10 cellular contexts compared by ENCODE assay signal in the genomic region with DNA sequence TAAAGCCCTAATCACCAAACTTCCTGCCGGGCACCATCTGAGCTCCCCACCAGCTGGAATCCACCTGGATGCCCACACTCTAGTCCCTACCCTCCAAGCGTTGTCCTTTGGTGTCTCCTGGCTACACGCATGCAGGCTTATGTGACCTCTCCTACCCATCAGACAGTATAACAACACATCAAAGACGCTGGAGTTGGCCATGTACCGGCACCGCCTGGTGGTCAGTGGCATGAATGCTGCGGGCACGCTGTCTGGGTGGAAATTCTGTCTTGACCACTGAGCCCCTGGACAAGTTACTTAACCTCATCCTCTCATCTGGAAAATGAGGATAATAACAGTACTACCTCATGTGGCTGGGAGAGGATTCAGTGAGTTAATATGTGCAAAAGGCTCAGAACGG. TPM values are rescaled to one million over a fixed set of nuclear protein-coding genes. Genes with fewer than 3 reads are reported as not detected.
DNase-seq lines count a peak whose midpoint lies in the region; ATAC-seq and TF ChIP-seq lines count a peak whose summit lies in the region.
"Had no signal": no experiment of that assay in that cellular context is flagged by ENCODE, and none has a peak within 500 bp of the region (broad histone marks: within the 10 kb centered on the region; RNA-seq: fewer than 3 reads in every experiment).

No MANE protein-coding gene starts in this region.

- no peaks in the 10 kb centered on the region for H3K9me2 ChIP-seq in PC-3 (replicated peaks; ENCODE audit: low read length)

- H3K9ac ChIP-seq in PC-3 (ENCODE audit: low read length), result no peak overlapping the region

- intact Hi-C loops in PC-3 (cut with micrococcal nuclease), result no loop called here
- intact Hi-C loops in ovary (cut with DNase I), result no loop called here

- H3K4me3 ChIP-seq in PC-3 (ENCODE audit: low read length), result no peak overlapping the region
- H3K4me3 ChIP-seq in suprapubic skin, result no peak overlapping the region
- no peak overlapping the region for H3K4me3 ChIP-seq in ovary

- peak; percentile 58; the same call in 1 of the 2 replicates for ATAC-seq in PC-3
- no peak for ATAC-seq in GM21390 (IDR thresholded peaks at IDR 0.05; ENCODE audit: unreplicated experiment)
- no peak for ATAC-seq in HG02610 (IDR thresholded peaks at IDR 0.05; ENCODE audit: unreplicated experiment)

- BruUV-seq in PC-3 (replicated peaks; lab: Mats Ljungman, UMichigan), result no TSS peak

- H3K4me2 ChIP-seq in PC-3 (ENCODE audit: low read length), result no peak overlapping the region

- CTCF ChIA-PET in PC-3 (lab: Charles Lee), result no interaction called here

- H3K27ac ChIP-seq in PC-3 (ENCODE audit: low read length) (no peak overlapping the region), epithelial cell of prostate (peak overlapping the region; percentile 53), suprapubic skin (peak overlapping the region; percentile 88), ovary (no peak overlapping the region)

- TF ChIP-seq POLR2A in suprapubic skin (IDR thresholded peaks at IDR 0.05) (no peak), ovary (IDR thresholded peaks at IDR 0.05) (no peak)

- TF ChIP-seq EP300 in suprapubic skin (IDR thresholded peaks at IDR 0.05) (no peak), ovary (IDR thresholded peaks at IDR 0.05) (no peak)

- no peaks in the 10 kb centered on the region for H4K20me1 ChIP-seq in PC-3 (ENCODE audit: low read length)

- H3K36me3 ChIP-seq in PC-3 (ENCODE audit: low read depth, low read length), result no peaks in the 10 kb centered on the region
- H3K36me3 ChIP-seq in suprapubic skin, result peaks cover 51% of the 10 kb centered on the region
- no peaks in the 10 kb centered on the region for H3K36me3 ChIP-seq in ovary

- H3K9me3 ChIP-seq in PC-3 (ENCODE audit: low read length) (no peaks in the 10 kb centered on the region), suprapubic skin (no peaks in the 10 kb centered on the region), ovary (no peaks in the 10 kb centered on the region)

- H3F3A ChIP-seq in PC-3 (ENCODE audit: low read length, unreplicated experiment), result no peaks in the 10 kb centered on the region

- peak; percentile 36 for DNase-seq in activated T-cell treated with anti-CD3 and anti-CD28 coated beads, Interleukin-2, amount 50 U/mL, for 1 hour
- no peak for DNase-seq in activated T-cell treated with anti-CD3 and anti-CD28 coated beads for 4 hours
- peak; percentile 17 for DNase-seq in PC-3
- no peak for DNase-seq in epithelial cell of prostate (ENCODE audit: low read depth, low spot score)
- DNase-seq in suprapubic skin (ENCODE audit: low spot score in 2 of 2), result no peak
- no peak for DNase-seq in ovary
- DNase-seq: naive B cell; stimulated activated naive CD4-positive, alpha-beta T cell treated with Interleukin-2 at 50 U/mL for 16 hours had no signal

- 91% methylated on average over 9 of the region's 9 CpGs for WGBS in suprapubic skin
- WGBS in ovary, 3 donors, result 68 to 76% (median 76%) methylated on average over 9 of the region's 9 CpGs

- POLR2A ChIA-PET in PC-3 (lab: Charles Lee; ENCODE audit: unreplicated experiment), result no interaction called here

- peak; percentile 57 for TF ChIP-seq CTCF in PC-3 (conservative IDR thresholded peaks at IDR 0.05; ENCODE audit: low read depth, low read length)
- no peak for TF ChIP-seq CTCF in suprapubic skin (IDR thresholded peaks at IDR 0.05)
- no peak for TF ChIP-seq CTCF in ovary (IDR thresholded peaks at IDR 0.05)

- H2AFZ ChIP-seq in PC-3 (ENCODE audit: low read length), result no peak overlapping the region

- H3K27me3 ChIP-seq in PC-3 (ENCODE audit: low read length), result no peaks in the 10 kb centered on the region
- H3K27me3 ChIP-seq in suprapubic skin, result no peaks in the 10 kb centered on the region
- no peaks in the 10 kb centered on the region for H3K27me3 ChIP-seq in ovary

- no peaks in the 10 kb centered on the region for H3K79me2 ChIP-seq in PC-3 (ENCODE audit: low read length)

- H3K4me1 ChIP-seq in PC-3 (ENCODE audit: insufficient read depth, low read length) (peaks cover 18% of the 10 kb centered on the region), suprapubic skin (peaks cover 18% of the 10 kb centered on the region), ovary (ENCODE audit: insufficient read depth) (no peaks in the 10 kb centered on the region)

RNA-seq across cellular contexts. Expression of gene CORO2A, which starts 23.4 kb away (rescaled TPM):
- 2.2 and 2.8 TPM in 2 replicates for total RNA-seq in PC-3 (2014; rRNA removed)
- 10 to 100 TPM; 17.5 to 25.0 (median 19.9) TPM for total RNA-seq in suprapubic skin
- total RNA-seq in ovary, result 1 to 10 TPM in 4 of 7 donors, under 1 TPM in 3; 0.13 to 3.7 (median 1.2) TPM
- polyA plus RNA-seq in ovary, result 1 to 10 TPM in 1 of 2 donors, under 1 TPM in 1; 0.33 to 1.9 TPM

RNA-seq across cellular contexts. Expression of gene TBC1D2, which starts 39.6 kb away (rescaled TPM):
- total RNA-seq in PC-3 (2014; rRNA removed) (7.4 and 8.2 TPM in 2 replicates), suprapubic skin (10 to 100 TPM; 42.4 to 57.4 (median 49.0) TPM), ovary (10 to 100 TPM in 1 of 7 donors, 1 to 10 TPM in 6; 3.9 to 11.3 (median 4.7) TPM)
- polyA plus RNA-seq in ovary, result 1 to 10 TPM; 1.7 to 3.6 TPM

Comparison
In these comparisons a context has a peak if more than half of its experiments do, and no peak if none do; other contexts are left out.
1. DNase-seq: peak in activated T-cell treated with anti-CD3 and anti-CD28 coated beads, Interleukin-2, amount 50 U/mL, for 1 hour (single experiment) and PC-3 (single experiment); none in activated T-cell treated with anti-CD3 and anti-CD28 coated beads for 4 hours (single experiment), epithelial cell of prostate (single experiment), suprapubic skin (0 of 2) and ovary (0 of 5).
2. H3K27ac ChIP-seq: peak in epithelial cell of prostate (single experiment) and suprapubic skin (single experiment); none in PC-3 (single experiment) and ovary (0 of 2).